In genomic region chr19:41793414-41793727, GRCh38 we compare ENCODE assay signal across 22 cellular contexts. TPM values are rescaled to one million over a fixed set of nuclear protein-coding genes. Genes with fewer than 3 reads are reported as not detected.
"Had no signal": no experiment of that assay in that cellular context is flagged by ENCODE, and none has a peak within 500 bp of the region (broad histone marks: within the 10 kb centered on the region; RNA-seq: fewer than 3 reads in every experiment).

No MANE protein-coding gene starts in this region.

- H3K9ac ChIP-seq: neural progenitor cell had no signal

- H3K27ac ChIP-seq: ascending aorta, brain microvascular endothelial cell, neural progenitor cell, sigmoid colon, stomach, suprapubic skin, transverse colon, vagina had no signal

- H3K4me3 ChIP-seq: ascending aorta, neural progenitor cell, sigmoid colon, smooth muscle cell, stomach, suprapubic skin, transverse colon, vagina had no signal

- ATAC-seq: activated CD8-positive, alpha-beta memory T cell treated with anti-CD3 and anti-CD28 coated beads, Interleukin-2, amount 10 ng/mL, durations not matched to agents 7 days and 5 days; stimulated activated memory B cell treated with anti-CD40 and anti-IgM and Interleukin-4, amounts not matched to agents 10 μg/mL and 1 μg/mL and 100 μg/mL, for 72 hours had no signal

- H3K9me3 ChIP-seq: ascending aorta, sigmoid colon, stomach, suprapubic skin, transverse colon, vagina had no signal

- H2AFZ ChIP-seq: neural progenitor cell had no signal

- H3K27me3 ChIP-seq: ascending aorta, brain microvascular endothelial cell, vagina had no signal

- H3K4me2 ChIP-seq: neural progenitor cell, smooth muscle cell had no signal

- H3K4me1 ChIP-seq: ascending aorta, neural progenitor cell, sigmoid colon, transverse colon, vagina had no signal

- H3K36me3 ChIP-seq: ascending aorta, brain microvascular endothelial cell, neural progenitor cell, sigmoid colon, stomach, suprapubic skin, transverse colon, vagina had no signal

- DNase-seq: hippocampal formation, sigmoid colon had no signal

RNA-seq across cellular contexts. Expression of gene CEACAM3, which starts 3.0 kb away (rescaled TPM):
- total RNA-seq: activated CD4-positive, alpha-beta T cell treated with anti-CD3 and anti-CD28 coated beads, Interleukin-2, amount 10 ng/mL, durations not matched to agents 24 days and 14 days; activated CD8-positive, alpha-beta memory T cell treated with anti-CD3 and anti-CD28 coated beads, Interleukin-2, amount 10 ng/mL, durations not matched to agents 7 days and 5 days; activated CD8-positive, alpha-beta T cell treated with anti-CD3 and anti-CD28 coated beads for 36 hours; ascending aorta; dermis microvascular lymphatic vessel endothelial cell; esophagus mucosa; myocyte; osteoblast; sigmoid colon; smooth muscle cell; stomach; T-helper 2 cell treated with Interferon-gamma antibody and Interleukin-4, amounts not matched to agents 100 ng/mL and 5 ng/mL, for 36 hours; vagina had no signal
- polyA plus RNA-seq: smooth muscle cell had no signal

RNA-seq across cellular contexts. Expression of gene CEACAM6, which starts 38.0 kb away (rescaled TPM):
- total RNA-seq: activated CD4-positive, alpha-beta T cell treated with anti-CD3 and anti-CD28 coated beads, Interleukin-2, amount 10 ng/mL, durations not matched to agents 24 days and 14 days; activated CD8-positive, alpha-beta memory T cell treated with anti-CD3 and anti-CD28 coated beads, Interleukin-2, amount 10 ng/mL, durations not matched to agents 7 days and 5 days; activated CD8-positive, alpha-beta T cell treated with anti-CD3 and anti-CD28 coated beads for 36 hours; ascending aorta; dermis microvascular lymphatic vessel endothelial cell; myocyte; osteoblast; smooth muscle cell; T-helper 2 cell treated with Interferon-gamma antibody and Interleukin-4, amounts not matched to agents 100 ng/mL and 5 ng/mL, for 36 hours had no signal
- polyA plus RNA-seq: smooth muscle cell had no signal

RNA-seq across cellular contexts. Expression of gene LYPD4, which starts 51.1 kb away (rescaled TPM):
- total RNA-seq: activated CD4-positive, alpha-beta T cell treated with anti-CD3 and anti-CD28 coated beads, Interleukin-2, amount 10 ng/mL, durations not matched to agents 24 days and 14 days; activated CD8-positive, alpha-beta memory T cell treated with anti-CD3 and anti-CD28 coated beads, Interleukin-2, amount 10 ng/mL, durations not matched to agents 7 days and 5 days; activated CD8-positive, alpha-beta T cell treated with anti-CD3 and anti-CD28 coated beads for 36 hours; ascending aorta; dermis microvascular lymphatic vessel endothelial cell; esophagus mucosa; liver; mononuclear cell; myocyte; osteoblast; posterior vena cava; sigmoid colon; smooth muscle cell; stomach; suprapubic skin; T-helper 2 cell treated with Interferon-gamma antibody and Interleukin-4, amounts not matched to agents 100 ng/mL and 5 ng/mL, for 36 hours; transverse colon; vagina had no signal
- polyA plus RNA-seq: liver, smooth muscle cell, stomach had no signal

RNA-seq across cellular contexts. Expression of gene DMRTC2, which starts 51.5 kb away (rescaled TPM):
- total RNA-seq: activated CD4-positive, alpha-beta T cell treated with anti-CD3 and anti-CD28 coated beads, Interleukin-2, amount 10 ng/mL, durations not matched to agents 24 days and 14 days; activated CD8-positive, alpha-beta memory T cell treated with anti-CD3 and anti-CD28 coated beads, Interleukin-2, amount 10 ng/mL, durations not matched to agents 7 days and 5 days; activated CD8-positive, alpha-beta T cell treated with anti-CD3 and anti-CD28 coated beads for 36 hours; ascending aorta; dermis microvascular lymphatic vessel endothelial cell; esophagus mucosa; liver; mononuclear cell; myocyte; osteoblast; posterior vena cava; sigmoid colon; smooth muscle cell; stomach; suprapubic skin; T-helper 2 cell treated with Interferon-gamma antibody and Interleukin-4, amounts not matched to agents 100 ng/mL and 5 ng/mL, for 36 hours; transverse colon; vagina had no signal
- polyA plus RNA-seq: liver, sigmoid colon, smooth muscle cell, stomach had no signal
